Comparison of ENCODE assay signal across 9 cellular contexts in the genomic region with DNA sequence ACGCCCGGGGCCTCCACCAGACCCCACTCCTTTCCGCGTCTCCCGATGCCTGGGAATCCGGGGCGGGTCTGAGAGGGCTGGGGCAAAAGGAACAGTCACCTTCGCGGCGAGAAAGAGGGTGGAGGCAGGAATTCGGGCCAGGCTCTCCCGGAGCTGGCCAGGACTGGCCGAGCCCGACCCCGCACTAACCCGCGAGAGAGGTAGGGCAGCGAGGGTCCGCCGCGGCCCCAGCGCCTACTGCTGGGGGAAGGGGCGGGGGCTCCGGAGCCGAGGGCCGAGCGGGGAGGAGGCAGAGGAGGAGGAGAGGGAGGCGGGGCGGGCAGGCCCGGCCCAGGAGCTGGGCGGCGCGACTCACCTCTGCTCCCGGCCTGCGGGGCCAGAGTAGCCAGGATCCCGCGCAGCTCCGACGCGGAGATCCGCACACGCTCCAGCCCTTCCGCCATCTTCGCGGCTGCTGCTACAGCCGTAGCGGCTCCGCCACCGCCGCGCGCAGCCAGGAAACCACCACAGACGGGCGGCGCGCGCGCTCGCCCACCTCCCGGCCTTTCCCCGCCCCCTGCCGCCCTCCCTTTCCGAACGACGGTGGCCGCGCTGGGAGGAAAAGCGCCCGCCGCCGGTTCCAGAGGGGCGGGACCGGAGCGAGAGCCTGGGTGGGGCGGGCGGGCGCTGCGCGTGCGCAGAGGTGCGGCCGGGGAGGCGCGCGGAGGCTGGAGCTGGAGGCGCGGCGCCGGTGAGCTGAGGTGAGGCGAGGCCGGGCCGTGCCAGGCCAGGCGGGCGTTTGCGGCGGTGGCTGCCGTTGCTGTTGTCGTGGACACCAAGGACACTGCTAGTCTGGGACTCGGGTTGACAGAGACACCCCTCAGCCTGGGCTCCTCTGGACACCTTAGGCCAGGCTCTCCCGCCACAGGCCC. TPM values are rescaled to one million over a fixed set of nuclear protein-coding genes. Genes with fewer than 3 reads are reported as not detected.
A peak's percentile ranks its signal among the peaks of the same experiment; 100 is the strongest.
DNase-seq lines count a peak whose midpoint lies in the region; ATAC-seq, FAIRE-seq and TF ChIP-seq lines count a peak whose summit lies in the region.
"Had no signal": no experiment of that assay in that cellular context is flagged by ENCODE, and none has a peak within 500 bp of the region (broad histone marks: within the 10 kb centered on the region; RNA-seq: fewer than 3 reads in every experiment).

A gene (minus strand): TSS at position 508 of the 911 bp plus-strand sequence. CDS start 65 bp downstream, at position 443.
A gene with protein sequence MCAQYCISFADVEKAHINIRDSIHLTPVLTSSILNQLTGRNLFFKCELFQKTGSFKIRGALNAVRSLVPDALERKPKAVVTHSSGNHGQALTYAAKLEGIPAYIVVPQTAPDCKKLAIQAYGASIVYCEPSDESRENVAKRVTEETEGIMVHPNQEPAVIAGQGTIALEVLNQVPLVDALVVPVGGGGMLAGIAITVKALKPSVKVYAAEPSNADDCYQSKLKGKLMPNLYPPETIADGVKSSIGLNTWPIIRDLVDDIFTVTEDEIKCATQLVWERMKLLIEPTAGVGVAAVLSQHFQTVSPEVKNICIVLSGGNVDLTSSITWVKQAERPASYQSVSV (plus strand): TSS at position 673 of the 911 bp plus-strand sequence. CDS start 11,611 bp downstream, outside the sequence.

- no peak for TF ChIP-seq CTCF in keratinocyte (optimal IDR thresholded peaks at IDR 0.05 in 1 of 3, IDR thresholded peaks at IDR 0.05 in 1 of 3, conservative IDR thresholded peaks at IDR 0.05 in 1 of 3; ENCODE audit: extremely low read depth in 1 of 3, insufficient read depth in 2 of 3, low read length in 3 of 3)

- H3K9ac ChIP-seq in keratinocyte (ENCODE audit: control insufficient read depth, extremely low read depth, insufficient read depth, low read length): peak within 1 kb of the TSS; percentile 92

- no peaks in the 10 kb centered on the region for H3K9me3 ChIP-seq in keratinocyte (ENCODE audit: control insufficient read depth, low read depth, low read length)

- H3K9me1 ChIP-seq in keratinocyte (ENCODE audit: control insufficient read depth, extremely low read depth, insufficient read depth, low read length): no peaks in the 10 kb centered on the region

- peaks cover 6 to 12% of the 10 kb centered on the region in 2 experiments for H3K36me3 ChIP-seq in keratinocyte (ENCODE audit: control insufficient read depth in 2 of 2, extremely low read depth in 1 of 2, insufficient read depth in 2 of 2, low read length in 2 of 2)

- H4K20me1 ChIP-seq in keratinocyte (ENCODE audit: control insufficient read depth, extremely low read depth, insufficient read depth, low read length): no peaks in the 10 kb centered on the region

- peak within 1 kb of the TSS; percentile 70 for H3K27ac ChIP-seq in keratinocyte (ENCODE audit: control insufficient read depth, insufficient read depth, low read length)

- H2AFZ ChIP-seq in keratinocyte (ENCODE audit: control insufficient read depth, low read length): peak within 1 kb of the TSS; percentile 84

- H3K79me2 ChIP-seq in keratinocyte (ENCODE audit: control insufficient read depth, insufficient read depth, low read length): peaks cover 60% of the 10 kb centered on the region

- no peak for FAIRE-seq in keratinocyte (lab: Jason Lieb, UNC)
- FAIRE-seq: endometrium had no signal

- peak; percentile 100 for DNase-seq in AG08396 (ENCODE audit: low spot score)
- peak; percentile 41 for DNase-seq in NCI-H345 treated with DMSO at 0.1 percent for 48 hours (lab: John Stamatoyannopoulos, UW; ENCODE audit: unreplicated experiment)
- DNase-seq in activated CD4-positive, alpha-beta T cell treated with anti-CD3 and anti-CD28 coated beads for 1 hour: peak; percentile 93
- DNase-seq in cerebellar nuclear complex (lab: John Stamatoyannopoulos, UW): peak; percentile 28 to 55
- no peak for DNase-seq in keratinocyte (ENCODE audit: low read depth, low spot score)
- peak; percentile 93 to 94 for DNase-seq in stimulated activated CD4-positive, alpha-beta T cell treated with anti-CD3 and anti-CD28 coated beads, Interleukin-15, amount 100 ng/mL, for 1 hour (ENCODE audit: low read depth in 1 of 2, low spot score in 1 of 2)

- H3K4me2 ChIP-seq in keratinocyte (ENCODE audit: control insufficient read depth, extremely low read depth, insufficient read depth, low read depth, low read length): peak within 1 kb of the TSS; percentile 55

- peak within 1 kb of the TSS; percentile 69 to 92 (median 72) for H3K4me3 ChIP-seq in keratinocyte (ENCODE audit: control insufficient read depth in 2 of 3, extremely low read depth in 1 of 3, insufficient read depth in 2 of 3, low read depth in 1 of 3, low read length in 3 of 3)

- no peaks in the 10 kb centered on the region for H3K27me3 ChIP-seq in keratinocyte (ENCODE audit: control insufficient read depth, extremely low read depth, insufficient read depth, low read length)

- dilution Hi-C loops in keratinocyte (cut with MboI; ENCODE audit: extremely low pct_ligation_motif_present, low sequenced_read_pairs): no loop called here

- peaks cover 7% of the 10 kb centered on the region for H3K4me1 ChIP-seq in keratinocyte (ENCODE audit: control insufficient read depth, extremely low read depth, insufficient read depth, low read length)

- ATAC-seq in GM18873 (IDR thresholded peaks at IDR 0.05; ENCODE audit: low FRiP score, unreplicated experiment) (peak; percentile 54), HG03135 (IDR thresholded peaks at IDR 0.05; ENCODE audit: unreplicated experiment) (peak; percentile 82)

RNA-seq across cellular contexts. Expression of the first gene that starts in this region (rescaled TPM):
- polyA plus RNA-seq in keratinocyte: 3.6 to 6.3 TPM (median 4.0 TPM) in 3 replicates
- polyA plus RNA-seq in keratinocyte (2011; ENCODE audit: low read depth): 12.8 TPM
- 7.7 and 14.3 TPM in 2 replicates for polyA plus RNA-seq in keratinocyte (2011; cell fraction: cytosol; rRNA removed)
- 34.9 and 58.3 TPM in 2 replicates for polyA plus RNA-seq in keratinocyte (2011; cell fraction: nucleus; rRNA removed)
- 14.4 and 20.5 TPM in 2 replicates for polyA plus RNA-seq in keratinocyte (2012; ENCODE audit: low replicate concordance)
- 18.3 to 129 TPM (median 29.6 TPM) in 3 replicates for polyA minus RNA-seq in keratinocyte
- 11.5 TPM for polyA minus RNA-seq in keratinocyte (2011; cell fraction: cytosol; rRNA and poly(A)+ RNA removed)
- 26.1 and 61.7 TPM in 2 replicates for polyA minus RNA-seq in keratinocyte (2011; cell fraction: nucleus; rRNA and poly(A)+ RNA removed)

RNA-seq across cellular contexts. Expression of the second gene that starts in this region (rescaled TPM):
- polyA plus RNA-seq in keratinocyte: 13.1 to 18.7 TPM (median 17.7 TPM) in 3 replicates
- 6.3 TPM for polyA plus RNA-seq in keratinocyte (2011; ENCODE audit: low read depth)
- polyA plus RNA-seq in keratinocyte (2011; cell fraction: cytosol; rRNA removed): 10.5 and 10.8 TPM in 2 replicates
- 4.8 and 7.3 TPM in 2 replicates for polyA plus RNA-seq in keratinocyte (2011; cell fraction: nucleus; rRNA removed)
- 6.3 and 16.1 TPM in 2 replicates for polyA plus RNA-seq in keratinocyte (2012; ENCODE audit: low replicate concordance)
- 6.0 to 14.4 TPM (median 12.9 TPM) in 3 replicates for polyA minus RNA-seq in keratinocyte
- polyA minus RNA-seq in keratinocyte (2011; cell fraction: cytosol; rRNA and poly(A)+ RNA removed): 15.0 TPM
- polyA minus RNA-seq in keratinocyte (2011; cell fraction: nucleus; rRNA and poly(A)+ RNA removed): 5.0 and 6.8 TPM in 2 replicates
